1 cellular context compared by ENCODE assay signal in genomic region chr12:91931110-91931509, GRCh38.
TF ChIP-seq lines count a peak whose summit lies in the region.

No MANE protein-coding gene starts in this region.

TF ChIP-seq in GM23338, 12 proteins besides CTCF, POLR2A, EP300 and RAD21 (continued from another document):
- TF ChIP-seq ZNF462 (CRISPR knock-in tag; IDR thresholded peaks at IDR 0.05) (no peak), POLR2AphosphoS5 (IDR thresholded peaks at IDR 0.05; ENCODE audit: low read depth) (no peak), JUNB (IDR thresholded peaks at IDR 0.05; ENCODE audit: unreplicated experiment) (no peak), ZNF114 (CRISPR knock-in tag; IDR thresholded peaks at IDR 0.05) (no peak)
